ENCODE assay signal across 9 cellular contexts in the genomic region with DNA sequence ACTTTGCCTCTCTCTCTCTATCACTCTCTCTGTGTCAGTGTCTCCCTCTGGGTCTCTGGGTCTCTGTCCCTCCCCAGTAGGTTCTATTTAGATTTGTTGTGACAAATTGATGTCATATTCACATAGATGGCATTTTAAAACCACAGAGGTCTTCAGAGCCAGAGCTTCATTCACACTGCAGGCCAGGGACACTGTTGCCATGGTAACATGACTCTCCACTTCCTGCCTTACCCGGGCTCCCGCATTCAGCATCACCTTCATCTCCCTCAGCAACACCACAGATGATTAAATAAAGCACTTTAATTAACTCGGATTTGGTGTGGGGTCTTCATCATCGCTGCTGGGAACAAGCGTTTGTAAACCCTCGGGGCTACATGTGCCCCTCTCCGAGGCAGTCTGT.
DNase-seq lines count a peak whose midpoint lies in the region; ATAC-seq and TF ChIP-seq lines count a peak whose summit lies in the region.
"Had no signal": no experiment of that assay in that cellular context is flagged by ENCODE, and none has a peak within 500 bp of the region (broad histone marks: within the 10 kb centered on the region; RNA-seq: fewer than 3 reads in every experiment).

No MANE protein-coding gene starts in this region.

- intact Hi-C loops in body of pancreas (cut with DNase I), result no loop called here

- H3K4me3 ChIP-seq in DND-41 (ENCODE audit: low read depth in 1 of 2, low read length in 2 of 2) (no peak overlapping the region; a peak in 1 of 4 replicates), Karpas-422 (ENCODE audit: low read length) (no peak overlapping the region), smooth muscle cell (no peak overlapping the region), WERI-Rb-1 (ENCODE audit: low read depth, low read length) (no peak overlapping the region), body of pancreas (no peak overlapping the region)

- no peaks in the 10 kb centered on the region for H3K9me2 ChIP-seq in Karpas-422 (replicated peaks; ENCODE audit: insufficient read depth, low read length)

- H2AFZ ChIP-seq in DND-41 (ENCODE audit: low read depth, low read length), result peak overlapping the region; percentile 6; the same call in 1 of the 2 replicates
- H2AFZ ChIP-seq in Karpas-422 (ENCODE audit: low read length), result no peak overlapping the region
- H2AFZ ChIP-seq in smooth muscle cell (ENCODE audit: low read depth), result no peak overlapping the region

- H4K20me1 ChIP-seq in DND-41 (ENCODE audit: insufficient read depth, low read length), result no peaks in the 10 kb centered on the region
- H4K20me1 ChIP-seq in Karpas-422 (ENCODE audit: insufficient read depth, low read depth, low read length), result no peaks in the 10 kb centered on the region
- H4K20me1 ChIP-seq in smooth muscle cell (ENCODE audit: low read depth), result no peaks in the 10 kb centered on the region

- H3K9me3 ChIP-seq in DND-41 (ENCODE audit: insufficient read depth, low read length, severe bottlenecking) (no peaks in the 10 kb centered on the region), Karpas-422 (ENCODE audit: low read length) (no peaks in the 10 kb centered on the region), smooth muscle cell (replicated peaks; ENCODE audit: low read depth) (no peaks in the 10 kb centered on the region), WERI-Rb-1 (ENCODE audit: severe bottlenecking) (no peaks in the 10 kb centered on the region), body of pancreas (no peaks in the 10 kb centered on the region)

- H3K36me3 ChIP-seq in DND-41 (ENCODE audit: insufficient read depth, low read length) (no peaks in the 10 kb centered on the region), Karpas-422 (ENCODE audit: insufficient read depth, low read length) (no peaks in the 10 kb centered on the region), smooth muscle cell (ENCODE audit: low read depth) (no peaks in the 10 kb centered on the region), WERI-Rb-1 (no peaks in the 10 kb centered on the region), body of pancreas (replicated peaks in 1 of 2; ENCODE audit: insufficient read depth in 1 of 2, low read depth in 2 of 2) (no peaks in the 10 kb centered on the region)

- H3K27ac ChIP-seq in DND-41 (ENCODE audit: low read length) (peak overlapping the region; percentile 80), Karpas-422 (ENCODE audit: low read length) (no peak overlapping the region), smooth muscle cell (ENCODE audit: low read depth) (no peak overlapping the region), WERI-Rb-1 (no peak overlapping the region), body of pancreas (no peak overlapping the region)

- H3K79me2 ChIP-seq in DND-41 (ENCODE audit: insufficient read depth, low read length) (no peaks in the 10 kb centered on the region), Karpas-422 (ENCODE audit: low read length) (no peaks in the 10 kb centered on the region), smooth muscle cell (ENCODE audit: low read depth) (no peaks in the 10 kb centered on the region)

- DNase-seq in DND-41 (peak; percentile 82), Karpas-422 (peak; percentile 50), RPMI8226 (peak; percentile 68), iPS-NIHi11 (ENCODE audit: low spot score) (peak; percentile 54), smooth muscle cell (lab: John Stamatoyannopoulos, UW; ENCODE audit: unreplicated experiment) (no peak), WERI-Rb-1 (no peak), body of pancreas (no peak)
- DNase-seq: NCI-H526 had no signal

- H3K4me2 ChIP-seq in DND-41 (ENCODE audit: insufficient read depth, low read length) (peak overlapping the region; percentile 52), Karpas-422 (ENCODE audit: low read depth, low read length, poor library complexity, severe bottlenecking) (no peak overlapping the region), smooth muscle cell (no peak overlapping the region)

- 52% methylated on average over 7 of the region's 7 CpGs for WGBS in smooth muscle cell (ENCODE audit: low lambda C conversion rate)
- WGBS in body of pancreas, 2 donors, result 42 to 47% methylated on average over 7 of the region's 7 CpGs

- peak; percentile 85 for ATAC-seq in DND-41 (ENCODE audit: insufficient read depth, low read depth)
- ATAC-seq in HG02759 (IDR thresholded peaks at IDR 0.05; ENCODE audit: unreplicated experiment), result no peak
- ATAC-seq in body of pancreas, result no peak

- H3K9ac ChIP-seq in DND-41 (ENCODE audit: low read depth, low read length) (peak overlapping the region; percentile 35; the same call in 1 of the 2 replicates), Karpas-422 (ENCODE audit: low read length) (no peak overlapping the region), smooth muscle cell (ENCODE audit: low read depth) (no peak overlapping the region)

- H3K27me3 ChIP-seq in DND-41 (ENCODE audit: insufficient read depth, low read length, poor library complexity) (no peaks in the 10 kb centered on the region), Karpas-422 (ENCODE audit: low read length) (no peaks in the 10 kb centered on the region), smooth muscle cell (ENCODE audit: low read depth) (no peaks in the 10 kb centered on the region), WERI-Rb-1 (ENCODE audit: insufficient read depth, low read depth, severe bottlenecking) (no peaks in the 10 kb centered on the region), body of pancreas (no peaks in the 10 kb centered on the region)

- no peak for TF ChIP-seq POLR2A in body of pancreas (IDR thresholded peaks at IDR 0.05)

- no peak for TF ChIP-seq CTCF in DND-41 (IDR thresholded peaks at IDR 0.05; ENCODE audit: borderline replicate concordance, extremely low read depth, low read length, poor library complexity, severe bottlenecking)
- no peak for TF ChIP-seq CTCF in smooth muscle cell (IDR thresholded peaks at IDR 0.05; ENCODE audit: borderline replicate concordance, insufficient read depth, poor library complexity, severe bottlenecking)
- no peak for TF ChIP-seq CTCF in WERI-Rb-1 (IDR thresholded peaks at IDR 0.05; ENCODE audit: low read depth, low read length)
- TF ChIP-seq CTCF in body of pancreas (IDR thresholded peaks at IDR 0.05), result no peak

- H3K4me1 ChIP-seq in DND-41 (ENCODE audit: insufficient read depth, low read length), result peaks cover 34% of the 10 kb centered on the region
- H3K4me1 ChIP-seq in Karpas-422 (ENCODE audit: low read length), result no peaks in the 10 kb centered on the region
- H3K4me1 ChIP-seq in smooth muscle cell (ENCODE audit: low read depth), result no peaks in the 10 kb centered on the region
- H3K4me1 ChIP-seq in body of pancreas, result no peaks in the 10 kb centered on the region

- no peaks in the 10 kb centered on the region for H3F3A ChIP-seq in smooth muscle cell (ENCODE audit: low read depth)

Comparison
In these comparisons a context has a peak if more than half of its experiments do, and no peak if none do; other contexts are left out.
1. DNase-seq: peak in DND-41 (single experiment), Karpas-422 (single experiment), RPMI8226 (single experiment) and iPS-NIHi11 (single experiment); none in smooth muscle cell (single experiment), WERI-Rb-1 (single experiment) and body of pancreas (0 of 4).